In the genomic region with DNA sequence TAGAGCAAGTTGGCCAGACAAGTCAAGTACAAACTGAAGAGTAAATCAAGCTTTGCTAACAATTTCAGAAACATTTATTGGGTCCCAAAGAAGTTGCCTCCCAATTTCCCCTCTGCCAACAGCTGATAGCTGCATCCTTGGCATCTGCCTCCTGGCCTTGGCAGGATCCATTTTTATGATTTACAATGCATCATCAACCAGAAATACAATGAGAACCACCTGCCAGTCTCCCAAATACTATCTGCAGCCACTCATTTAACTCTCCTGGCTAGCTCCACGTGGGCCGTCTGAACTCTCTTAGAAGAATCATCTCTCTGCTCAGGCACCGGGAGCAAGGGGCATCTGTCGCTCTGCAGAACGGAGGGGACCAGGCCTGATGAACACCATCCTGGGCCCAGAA, we compare ENCODE assay signal across 1 cellular context.
TF ChIP-seq lines count a peak whose summit lies in the region.

No MANE protein-coding gene starts in this region.

TF ChIP-seq in SK-N-SH, 30 proteins besides CTCF, POLR2A, EP300 and RAD21 (continued from another document):
- TF ChIP-seq, protein P1, sequence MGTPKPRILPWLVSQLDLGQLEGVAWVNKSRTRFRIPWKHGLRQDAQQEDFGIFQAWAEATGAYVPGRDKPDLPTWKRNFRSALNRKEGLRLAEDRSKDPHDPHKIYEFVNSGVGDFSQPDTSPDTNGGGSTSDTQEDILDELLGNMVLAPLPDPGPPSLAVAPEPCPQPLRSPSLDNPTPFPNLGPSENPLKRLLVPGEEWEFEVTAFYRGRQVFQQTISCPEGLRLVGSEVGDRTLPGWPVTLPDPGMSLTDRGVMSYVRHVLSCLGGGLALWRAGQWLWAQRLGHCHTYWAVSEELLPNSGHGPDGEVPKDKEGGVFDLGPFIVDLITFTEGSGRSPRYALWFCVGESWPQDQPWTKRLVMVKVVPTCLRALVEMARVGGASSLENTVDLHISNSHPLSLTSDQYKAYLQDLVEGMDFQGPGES (IDR thresholded peaks at IDR 0.05; ENCODE audit: low read depth, low read length) = no peak
- TF ChIP-seq TCF12 (IDR thresholded peaks at IDR 0.05) = no peak
- TF ChIP-seq GATA2 (CRISPR knock-in tag; IDR thresholded peaks at IDR 0.05) = no peak
